Comparison of ENCODE assay signal across 1 cellular context in the genomic region with DNA sequence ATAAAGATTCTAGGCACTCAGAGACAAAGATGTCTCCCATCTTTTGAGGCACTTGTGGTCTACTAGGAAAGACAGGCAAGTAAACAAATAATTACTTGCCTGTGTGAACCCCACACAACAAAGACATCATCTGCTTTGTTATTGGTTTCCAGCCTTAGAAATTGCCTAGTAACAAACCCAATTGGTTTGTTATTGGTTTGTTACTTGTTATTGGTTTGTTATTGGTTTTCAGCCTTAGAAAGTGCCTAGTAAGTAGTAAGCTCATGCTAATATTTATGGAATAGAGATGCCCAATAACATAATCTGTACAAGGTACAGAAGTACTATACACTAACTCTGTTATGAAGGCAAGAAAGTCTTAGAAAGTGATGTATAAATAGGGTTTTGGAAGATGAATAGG.
TF ChIP-seq lines count a peak whose summit lies in the region.

No MANE protein-coding gene starts in this region.

TF ChIP-seq in SK-N-SH treated with all-trans-retinoic acid at 6 μM for 48 hours, 23 proteins besides CTCF, POLR2A, EP300 and RAD21 (continued from another document):
- TF ChIP-seq, protein P1, sequence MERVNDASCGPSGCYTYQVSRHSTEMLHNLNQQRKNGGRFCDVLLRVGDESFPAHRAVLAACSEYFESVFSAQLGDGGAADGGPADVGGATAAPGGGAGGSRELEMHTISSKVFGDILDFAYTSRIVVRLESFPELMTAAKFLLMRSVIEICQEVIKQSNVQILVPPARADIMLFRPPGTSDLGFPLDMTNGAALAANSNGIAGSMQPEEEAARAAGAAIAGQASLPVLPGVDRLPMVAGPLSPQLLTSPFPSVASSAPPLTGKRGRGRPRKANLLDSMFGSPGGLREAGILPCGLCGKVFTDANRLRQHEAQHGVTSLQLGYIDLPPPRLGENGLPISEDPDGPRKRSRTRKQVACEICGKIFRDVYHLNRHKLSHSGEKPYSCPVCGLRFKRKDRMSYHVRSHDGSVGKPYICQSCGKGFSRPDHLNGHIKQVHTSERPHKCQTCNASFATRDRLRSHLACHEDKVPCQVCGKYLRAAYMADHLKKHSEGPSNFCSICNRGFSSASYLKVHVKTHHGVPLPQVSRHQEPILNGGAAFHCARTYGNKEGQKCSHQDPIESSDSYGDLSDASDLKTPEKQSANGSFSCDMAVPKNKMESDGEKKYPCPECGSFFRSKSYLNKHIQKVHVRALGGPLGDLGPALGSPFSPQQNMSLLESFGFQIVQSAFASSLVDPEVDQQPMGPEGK (CRISPR knock-in tag; IDR thresholded peaks at IDR 0.05; ENCODE audit: borderline replicate concordance): no peak
- TF ChIP-seq ZNF8 (CRISPR knock-in tag; IDR thresholded peaks at IDR 0.05): no peak
